8 cellular contexts compared by ENCODE assay signal in genomic region chr1:28507247-28507645, GRCh38. TPM values are rescaled to one million over a fixed set of nuclear protein-coding genes. Genes with fewer than 3 reads are reported as not detected.
DNase-seq lines count a peak whose midpoint lies in the region; ATAC-seq, FAIRE-seq and TF ChIP-seq lines count a peak whose summit lies in the region.

No MANE protein-coding gene starts in this region.

- H3K27ac Mint-ChIP-seq in activated B cell treated with CpG ODN at 0.5 μM for 24 hours, result peak overlapping the region; percentile 98

- H3K4me3 ChIP-seq in small intestine (ENCODE audit: low read depth in 1 of 2, low read length in 2 of 2), result peak overlapping the region; percentile 46 to 82

- H3K9me3 ChIP-seq in small intestine (ENCODE audit: control insufficient read depth, low read depth), result no peaks in the 10 kb centered on the region

- peaks cover 47% of the 10 kb centered on the region for H3K4me1 Mint-ChIP-seq in activated B cell treated with CpG ODN at 0.5 μM for 24 hours

- CTCF ChIA-PET in activated B cell treated with CpG ODN at 0.5 μM for 24 hours (lab: Charles Lee), result interaction anchor here (1.0 to 2.6 kb wide), 2 partner anchors 11 to 75 kb away, joined by 3 to 13 read pairs; no protein-coding TSS in a partner anchor

- FAIRE-seq in small intestine (lab: Jason Lieb, UNC), result no peak
- no peak for FAIRE-seq in GM19239 (lab: Jason Lieb, UNC)

- no peak for TF ChIP-seq CTCF in activated B cell treated with CpG ODN at 0.5 μM for 24 hours (IDR thresholded peaks at IDR 0.05)
- no peak for TF ChIP-seq CTCF in foreskin keratinocyte (conservative IDR thresholded peaks at IDR 0.05)

- intact Hi-C loops in activated B cell treated with CpG ODN at 0.5 μM for 24 hours (cut with micrococcal nuclease), result loop anchor here (2.0 to 5.0 kb wide), 3 partner anchors 260 to 674 kb away; partner anchors contain the start of genes EYA3 and SRSF4

- peak; percentile 36 for DNase-seq in DMS53 (lab: John Stamatoyannopoulos, UW)
- no peak for DNase-seq in DMS53 treated with DMSO at 0.1 percent for 48 hours (lab: John Stamatoyannopoulos, UW; ENCODE audit: unreplicated experiment)
- no peak for DNase-seq in activated B cell treated with CpG ODN at 0.5 μM for 24 hours
- DNase-seq in foreskin keratinocyte, result peak in 1 of 2 donors; percentile 32
- DNase-seq in small intestine, result peak; percentile 29
- DNase-seq in NCI-H128 (lab: John Stamatoyannopoulos, UW; ENCODE audit: unreplicated experiment), result no peak
- DNase-seq in GM19239 (ENCODE audit: insufficient read length, low spot score), result no peak
- no peak for DNase-seq in HT-29 (ENCODE audit: low spot score)

- H3K36me3 ChIP-seq in small intestine (ENCODE audit: control insufficient read depth in 2 of 2, insufficient read depth in 2 of 2, low read length in 2 of 2), result peaks cover 8 to 18% of the 10 kb centered on the region in 2 donors

- H3K27ac ChIP-seq in foreskin keratinocyte, result peak overlapping the region; percentile 94
- H3K27ac ChIP-seq in small intestine (ENCODE audit: low read depth in 1 of 2, low read length in 1 of 2), result peak overlapping the region; percentile 36 to 93

- H3K9me3 Mint-ChIP-seq in activated B cell treated with CpG ODN at 0.5 μM for 24 hours, result no peaks in the 10 kb centered on the region

- peak overlapping the region; percentile 98 for H3K4me3 Mint-ChIP-seq in activated B cell treated with CpG ODN at 0.5 μM for 24 hours

- no peak for ATAC-seq in activated B cell treated with CpG ODN at 0.5 μM for 24 hours (ENCODE audit: low read depth)
- no peak for ATAC-seq in foreskin keratinocyte

- H3K27me3 Mint-ChIP-seq in activated B cell treated with CpG ODN at 0.5 μM for 24 hours, result no peaks in the 10 kb centered on the region

- WGBS in small intestine, 3 donors, result 0 to 2% (median 2%) methylated on average over 11 of the region's 11 CpGs

- POLR2A ChIA-PET in activated B cell treated with CpG ODN at 0.5 μM for 24 hours (lab: Charles Lee), result interaction anchor here (0.6 to 10.6 kb wide), 19 partner anchors 9 to 1642 kb away, joined by 3 to 190 read pairs (median 16); partner anchors contain the start of genes ATP5IF1, GMEB1, MED18 and PHACTR4

- H3K36me3 Mint-ChIP-seq in activated B cell treated with CpG ODN at 0.5 μM for 24 hours (ENCODE audit: low read depth), result peaks cover 66% of the 10 kb centered on the region

- peaks cover 15% of the 10 kb centered on the region for H3K4me1 ChIP-seq in foreskin keratinocyte
- H3K4me1 ChIP-seq in small intestine (ENCODE audit: control insufficient read depth in 2 of 2, insufficient read depth in 1 of 2, low read depth in 1 of 2, low read length in 1 of 2), result peaks cover 2 to 17% of the 10 kb centered on the region in 2 donors

- no peaks in the 10 kb centered on the region for H3K27me3 ChIP-seq in foreskin keratinocyte
- no peaks in the 10 kb centered on the region for H3K27me3 ChIP-seq in small intestine (ENCODE audit: control insufficient read depth in 2 of 2, insufficient read depth in 2 of 2, low read length in 2 of 2)

RNA-seq across cellular contexts. Expression of gene RCC1, which starts 1.4 kb away (rescaled TPM):
- total RNA-seq in activated B cell treated with CpG ODN at 0.5 μM for 24 hours (45.2 and 47.5 TPM in 2 replicates), foreskin keratinocyte (67.6 and 85.3 TPM in 2 replicates)
- polyA plus RNA-seq in foreskin keratinocyte (58.5 and 77.3 TPM in 2 replicates), small intestine (10 to 100 TPM; 31.1 to 69.5 (median 33.3) TPM)
- 131 and 136 TPM in 2 replicates for total RNA-seq in HT-29 (2014; rRNA removed; shearing (Covaris generic))

RNA-seq across cellular contexts. Expression of gene TRNAU1AP, which starts 45.6 kb away (rescaled TPM):
- total RNA-seq in activated B cell treated with CpG ODN at 0.5 μM for 24 hours, result 36.9 and 42.0 TPM in 2 replicates
- total RNA-seq in foreskin keratinocyte, result 27.2 and 27.6 TPM in 2 replicates
- 45.4 and 47.9 TPM in 2 replicates for polyA plus RNA-seq in foreskin keratinocyte
- 10 to 100 TPM; 16.3 to 25.9 (median 25.5) TPM for polyA plus RNA-seq in small intestine
- total RNA-seq in HT-29 (2014; rRNA removed; shearing (Covaris generic)), result 22.0 and 23.9 TPM in 2 replicates

Comparison
In these comparisons a context has a peak if more than half of its experiments do, and no peak if none do; other contexts are left out.
1. DNase-seq: peak in DMS53 (single experiment) and small intestine (single experiment); none in DMS53 treated with DMSO at 0.1 percent for 48 hours (single experiment), activated B cell treated with CpG ODN at 0.5 μM for 24 hours (single experiment), NCI-H128 (single experiment), GM19239 (single experiment) and HT-29 (single experiment).